Comparison of ENCODE assay signal across 8 cellular contexts in the genomic region with DNA sequence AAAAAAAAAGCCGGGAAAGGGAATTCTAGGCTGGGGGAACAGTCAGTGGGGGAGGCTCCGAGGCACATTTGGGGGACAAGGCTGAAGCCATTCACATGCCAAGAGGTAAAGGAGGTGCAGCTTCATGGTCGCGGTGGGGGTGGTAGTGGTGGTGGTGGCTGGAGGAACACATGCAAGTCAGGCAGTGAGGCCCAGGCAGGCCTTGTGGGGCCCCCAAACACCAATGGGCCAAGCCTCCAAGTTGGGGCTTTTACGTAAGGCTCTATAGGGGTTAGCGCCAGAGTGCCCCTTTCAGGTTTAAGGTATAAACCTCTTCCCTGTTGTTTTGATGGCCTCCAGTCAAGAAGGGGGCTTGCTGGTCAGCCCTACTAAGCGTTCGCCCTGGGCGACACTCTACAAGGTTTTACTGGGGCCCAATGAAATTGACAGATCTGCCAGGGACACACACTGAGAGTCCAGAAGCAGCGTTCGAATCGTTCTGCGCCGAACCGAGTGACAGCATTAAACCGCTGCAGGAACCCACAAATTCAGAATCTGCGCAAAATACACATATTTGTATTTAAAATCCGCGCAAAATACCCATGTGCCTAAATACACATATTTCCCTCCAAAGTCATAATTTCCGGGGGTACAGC. TPM values are rescaled to one million over a fixed set of nuclear protein-coding genes. Genes with fewer than 3 reads are reported as not detected.
DNase-seq lines count a peak whose midpoint lies in the region; ATAC-seq, FAIRE-seq and TF ChIP-seq lines count a peak whose summit lies in the region.

No MANE protein-coding gene starts in this region.

- peaks cover 22% of the 10 kb centered on the region for H3K79me2 ChIP-seq in PC-3 (ENCODE audit: low read length)
- H3K79me2 ChIP-seq in endothelial cell of umbilical vein (ENCODE audit: control insufficient read depth, insufficient read depth, low read length) = peaks cover 4% of the 10 kb centered on the region

- no peaks in the 10 kb centered on the region for H3K9me2 ChIP-seq in PC-3 (replicated peaks; ENCODE audit: low read length)

- intact Hi-C loops in CD4-positive, alpha-beta memory T cell (cut with micrococcal nuclease) = loop anchor here (1.0 to 10.0 kb wide), 8 partner anchors 8 to 265 kb away; partner anchors contain the start of genes CDC25B, CENPB and MAVS
- intact Hi-C loops in PC-3 (cut with micrococcal nuclease) = loop anchor here (1.0 to 2.0 kb wide), 5 partner anchors 8 to 35 kb away; partner anchors contain the start of genes CDC25B and MAVS
- intact Hi-C loops in endothelial cell of umbilical vein (cut with micrococcal nuclease) = loop anchor here (1.0 to 2.0 kb wide), 8 partner anchors 8 to 195 kb away; partner anchors contain the start of genes CDC25B, CENPB, MAVS and PANK2

- no peaks in the 10 kb centered on the region for H3F3A ChIP-seq in PC-3 (ENCODE audit: low read length, unreplicated experiment)

- POLR2A ChIA-PET in CD4-positive, alpha-beta memory T cell (lab: Charles Lee; ENCODE audit: partially characterized antibody) = interaction anchor here (1.1 to 6.1 kb wide), 12 partner anchors 26 to 266 kb away, joined by 4 to 180 read pairs (median 8); partner anchors contain the start of genes ADISSP, CENPB, MAVS and SPEF1
- POLR2A ChIA-PET in PC-3 (lab: Charles Lee; ENCODE audit: unreplicated experiment) = interaction anchor here (0.6 kb wide), 1 partner anchor 33 kb away, joined by 4 read pairs; the partner anchor contains the start of gene CENPB
- POLR2A ChIA-PET in endothelial cell of umbilical vein (lab: Charles Lee) = interaction anchor here (0.7 to 1.7 kb wide), 3 partner anchors 24 to 1013 kb away, joined by 4 to 7 read pairs (median 4); no protein-coding TSS in a partner anchor

- H2AFZ ChIP-seq in PC-3 (ENCODE audit: low read length) = peak overlapping the region; percentile 85
- peak overlapping the region; percentile 29 for H2AFZ ChIP-seq in endothelial cell of umbilical vein (ENCODE audit: low read depth, low read length)

- H3K4me1 ChIP-seq in CD4-positive, alpha-beta memory T cell (ENCODE audit: insufficient read depth, low read length) = peaks cover 59% of the 10 kb centered on the region
- peaks cover 27% of the 10 kb centered on the region for H3K4me1 ChIP-seq in PC-3 (ENCODE audit: insufficient read depth, low read length)
- H3K4me1 ChIP-seq in endothelial cell of umbilical vein (ENCODE audit: control insufficient read depth, extremely low read depth, insufficient read depth, low read length) = peaks cover 7% of the 10 kb centered on the region
- peaks cover 15 to 16% of the 10 kb centered on the region in 2 experiments for H3K4me1 ChIP-seq in neutrophil (ENCODE audit: control insufficient read depth in 1 of 2, insufficient read depth in 1 of 2, low read depth in 1 of 2, low read length in 1 of 2)

- no peaks in the 10 kb centered on the region for H3K27me3 ChIP-seq in CD4-positive, alpha-beta memory T cell (ENCODE audit: insufficient read depth, low read length)
- H3K27me3 ChIP-seq in PC-3 (ENCODE audit: low read length) (no peaks in the 10 kb centered on the region), endothelial cell of umbilical vein (ENCODE audit: control insufficient read depth in 2 of 2, insufficient read depth in 2 of 2, low read length in 2 of 2) (no peaks in the 10 kb centered on the region), neutrophil (no peaks in the 10 kb centered on the region)

- no peaks in the 10 kb centered on the region for H3K27me3 Mint-ChIP-seq in CD4-positive, alpha-beta memory T cell

- no peaks in the 10 kb centered on the region for H4K20me1 ChIP-seq in PC-3 (ENCODE audit: low read length)
- no peaks in the 10 kb centered on the region for H4K20me1 ChIP-seq in endothelial cell of umbilical vein (replicated peaks; ENCODE audit: control insufficient read depth, extremely low read depth, insufficient read depth, low read length)

- H3K9ac ChIP-seq in PC-3 (ENCODE audit: low read length) = peak overlapping the region; percentile 95
- H3K9ac ChIP-seq in endothelial cell of umbilical vein (replicated peaks; ENCODE audit: extremely low read depth, insufficient read depth, low read length) = peak overlapping the region; percentile 94

- no peak for DNase-seq in CD4-positive, alpha-beta memory T cell
- DNase-seq in PC-3 (no peak), endothelial cell of umbilical vein (ENCODE audit: low read depth, low spot score) (no peak), NCI-H510A (lab: John Stamatoyannopoulos, UW) (no peak), SIG-M5 treated with dmso at 0.1 percent for 504 hours (lab: John Stamatoyannopoulos, UW; ENCODE audit: unreplicated experiment) (no peak)

- H3K36me3 ChIP-seq in CD4-positive, alpha-beta memory T cell (ENCODE audit: insufficient read depth, low read length) = peaks cover 15% of the 10 kb centered on the region
- H3K36me3 ChIP-seq in PC-3 (ENCODE audit: low read depth, low read length) = peaks cover 20% of the 10 kb centered on the region; the same call in 1 of the 2 replicates
- H3K36me3 ChIP-seq in endothelial cell of umbilical vein (ENCODE audit: control insufficient read depth in 2 of 2, extremely low read depth in 1 of 2, insufficient read depth in 2 of 2, low read length in 2 of 2) = peaks cover 2 to 9% of the 10 kb centered on the region in 2 experiments
- peaks cover 21% of the 10 kb centered on the region for H3K36me3 ChIP-seq in neutrophil

- no peak for TF ChIP-seq POLR2A in endothelial cell of umbilical vein (IDR thresholded peaks at IDR 0.05; ENCODE audit: low read depth, low read length)

- dilution Hi-C loops in endothelial cell of umbilical vein (cut with MboI; ENCODE audit: extremely low pct_ligation_motif_present, low sequenced_read_pairs) = no loop called here

- no peaks in the 10 kb centered on the region for H3K9me3 ChIP-seq in CD4-positive, alpha-beta memory T cell (ENCODE audit: control insufficient read depth in 1 of 2, low read length in 2 of 2)
- H3K9me3 ChIP-seq in PC-3 (ENCODE audit: low read length) (no peaks in the 10 kb centered on the region), endothelial cell of umbilical vein (replicated peaks; ENCODE audit: control insufficient read depth, insufficient read depth, low read length) (no peaks in the 10 kb centered on the region), neutrophil (no peaks in the 10 kb centered on the region)

- peaks cover 31 to 73% (median 54%) of the 10 kb centered on the region in 4 donors for H3K4me1 Mint-ChIP-seq in CD4-positive, alpha-beta memory T cell

- peak overlapping the region; percentile 85 to 99 (median 89) for H3K27ac Mint-ChIP-seq in CD4-positive, alpha-beta memory T cell

- peak overlapping the region in 1 of 2 donors; percentile 78 for H3K4me3 ChIP-seq in CD4-positive, alpha-beta memory T cell (ENCODE audit: low read length in 2 of 2)
- peak overlapping the region; percentile 85 for H3K4me3 ChIP-seq in PC-3 (ENCODE audit: low read length)
- H3K4me3 ChIP-seq in endothelial cell of umbilical vein (replicated peaks in 1 of 3; ENCODE audit: insufficient read depth in 1 of 3, low read depth in 1 of 3, low read length in 3 of 3) = peak overlapping the region in 2 of 3 experiments; percentile 31 to 55
- H3K4me3 ChIP-seq in neutrophil (ENCODE audit: low read depth in 1 of 2, low read length in 1 of 2) = peak overlapping the region; percentile 96

- ATAC-seq in PC-3 (no peak), GM21723 (IDR thresholded peaks at IDR 0.05; ENCODE audit: unreplicated experiment) (no peak), HG03378 (IDR thresholded peaks at IDR 0.05; ENCODE audit: unreplicated experiment) (no peak)

- peaks cover 6 to 20% of the 10 kb centered on the region in 2 donors for H3K36me3 Mint-ChIP-seq in CD4-positive, alpha-beta memory T cell

- H3K9me3 Mint-ChIP-seq in CD4-positive, alpha-beta memory T cell = no peaks in the 10 kb centered on the region

- BruUV-seq in PC-3 (replicated peaks; lab: Mats Ljungman, UMichigan) (TSS peak; percentile 91), endothelial cell of umbilical vein (replicated peaks; lab: Mats Ljungman, UMichigan) (TSS peak; percentile 28)

- CTCF ChIA-PET in CD4-positive, alpha-beta memory T cell (lab: Charles Lee; ENCODE audit: partially characterized antibody) = interaction anchor here (1.0 to 3.4 kb wide), 10 partner anchors 10 to 264 kb away, joined by 3 to 33 read pairs (median 6); partner anchors contain the start of genes ADISSP and CDC25B
- CTCF ChIA-PET in PC-3 (lab: Charles Lee) = interaction anchor here (0.6 kb wide), 2 partner anchors 28 to 34 kb away, joined by 5 to 10 read pairs; no protein-coding TSS in a partner anchor
- CTCF ChIA-PET in endothelial cell of umbilical vein (lab: Charles Lee) = interaction anchor here (0.6 to 5.1 kb wide), 13 partner anchors 19 to 1000 kb away, joined by 3 to 214 read pairs (median 9); partner anchors contain the start of genes ADISSP, CDC25B, CENPB and SPEF1

- no peak for FAIRE-seq in endothelial cell of umbilical vein (lab: Jason Lieb, UNC)

- TF ChIP-seq CTCF in PC-3 (conservative IDR thresholded peaks at IDR 0.05; ENCODE audit: low read depth, low read length) (no peak), endothelial cell of umbilical vein (IDR thresholded peaks at IDR 0.05; ENCODE audit: extremely low read depth in 1 of 2, insufficient read depth in 1 of 2, low read depth in 1 of 2, low read length in 2 of 2) (no peak), neutrophil (IDR thresholded peaks at IDR 0.05) (no peak)

- no peaks in the 10 kb centered on the region for H3K9me1 ChIP-seq in endothelial cell of umbilical vein (replicated peaks; ENCODE audit: control insufficient read depth, extremely low read depth, insufficient read depth, low read length)

- peak overlapping the region; percentile 99 for H3K27ac ChIP-seq in CD4-positive, alpha-beta memory T cell (ENCODE audit: low read depth, low read length)
- peak overlapping the region; percentile 94 for H3K27ac ChIP-seq in PC-3 (ENCODE audit: low read length)
- peak overlapping the region; percentile 84 for H3K27ac ChIP-seq in endothelial cell of umbilical vein (ENCODE audit: insufficient read depth, low read depth, low read length)
- H3K27ac ChIP-seq in neutrophil = peak overlapping the region; percentile 97

- H3K4me3 Mint-ChIP-seq in CD4-positive, alpha-beta memory T cell = peak overlapping the region; percentile 70 to 93 (median 78)

- peak overlapping the region; percentile 92 for H3K4me2 ChIP-seq in PC-3 (ENCODE audit: low read length)
- peak overlapping the region; percentile 31 for H3K4me2 ChIP-seq in endothelial cell of umbilical vein (ENCODE audit: insufficient read depth, low read length)

RNA-seq across cellular contexts. Expression of gene AP5S1, which starts 0.8 kb away (rescaled TPM):
- total RNA-seq in CD4-positive, alpha-beta memory T cell = 10 to 100 TPM; 10.4 to 11.1 TPM
- polyA plus RNA-seq in CD4-positive, alpha-beta memory T cell = 10 to 100 TPM; 14.5 to 16.8 TPM
- 28.5 and 31.4 TPM in 2 replicates for total RNA-seq in PC-3 (2014; rRNA removed)
- 19.2 and 22.0 TPM in 2 replicates for total RNA-seq in endothelial cell of umbilical vein
- polyA plus RNA-seq in endothelial cell of umbilical vein = 15.7 and 20.1 TPM in 2 replicates
- 8.7 and 12.2 TPM in 2 replicates for polyA plus RNA-seq in endothelial cell of umbilical vein (2011; cell fraction: cytosol; rRNA removed)
- polyA plus RNA-seq in endothelial cell of umbilical vein (2011; cell fraction: nucleus; rRNA removed) = 9.3 and 10.6 TPM in 2 replicates
- polyA plus RNA-seq in endothelial cell of umbilical vein (2012) = 12.3 and 15.2 TPM in 2 replicates
- polyA minus RNA-seq in endothelial cell of umbilical vein = 16.6 and 23.7 TPM in 2 replicates
- 11.7 TPM for polyA minus RNA-seq in endothelial cell of umbilical vein (2011; cell fraction: cytosol; rRNA and poly(A)+ RNA removed)
- 10.9 and 13.1 TPM in 2 replicates for polyA minus RNA-seq in endothelial cell of umbilical vein (2011; cell fraction: nucleus; rRNA and poly(A)+ RNA removed)

RNA-seq across cellular contexts. Expression of gene CDC25B, which starts 23.4 kb away (rescaled TPM):
- total RNA-seq in CD4-positive, alpha-beta memory T cell = 100 to 1,000 TPM; 410 to 420 TPM
- polyA plus RNA-seq in CD4-positive, alpha-beta memory T cell = 10 to 100 TPM; 25.9 to 55.9 TPM
- total RNA-seq in PC-3 (2014; rRNA removed) = 89.7 and 106 TPM in 2 replicates
- 62.2 and 76.5 TPM in 2 replicates for total RNA-seq in endothelial cell of umbilical vein
- polyA plus RNA-seq in endothelial cell of umbilical vein = 45.3 and 46.7 TPM in 2 replicates
- polyA plus RNA-seq in endothelial cell of umbilical vein (2011; cell fraction: cytosol; rRNA removed) = 47.7 and 49.7 TPM in 2 replicates
- polyA plus RNA-seq in endothelial cell of umbilical vein (2011; cell fraction: nucleus; rRNA removed) = 123 and 124 TPM in 2 replicates
- 40.0 and 48.6 TPM in 2 replicates for polyA plus RNA-seq in endothelial cell of umbilical vein (2012)
- polyA minus RNA-seq in endothelial cell of umbilical vein = 26.3 and 28.3 TPM in 2 replicates
- polyA minus RNA-seq in endothelial cell of umbilical vein (2011; cell fraction: cytosol; rRNA and poly(A)+ RNA removed) = 47.7 TPM
- polyA minus RNA-seq in endothelial cell of umbilical vein (2011; cell fraction: nucleus; rRNA and poly(A)+ RNA removed) = 22.3 and 26.4 TPM in 2 replicates

RNA-seq across cellular contexts. Expression of gene MAVS, which starts 27.1 kb away (rescaled TPM):
- 10 to 100 TPM; 45.2 to 49.3 TPM for total RNA-seq in CD4-positive, alpha-beta memory T cell
- polyA plus RNA-seq in CD4-positive, alpha-beta memory T cell = 1 to 10 TPM; 1.2 to 8.5 TPM
- 38.7 and 44.8 TPM in 2 replicates for total RNA-seq in PC-3 (2014; rRNA removed)
- total RNA-seq in endothelial cell of umbilical vein = 35.1 and 40.7 TPM in 2 replicates
- 17.9 and 18.8 TPM in 2 replicates for polyA plus RNA-seq in endothelial cell of umbilical vein
- polyA plus RNA-seq in endothelial cell of umbilical vein (2011; cell fraction: cytosol; rRNA removed) = 14.6 and 16.0 TPM in 2 replicates
- polyA plus RNA-seq in endothelial cell of umbilical vein (2011; cell fraction: nucleus; rRNA removed) = 36.9 and 37.8 TPM in 2 replicates
- 20.3 and 21.7 TPM in 2 replicates for polyA plus RNA-seq in endothelial cell of umbilical vein (2012)
- polyA minus RNA-seq in endothelial cell of umbilical vein = 39.7 and 42.7 TPM in 2 replicates
- polyA minus RNA-seq in endothelial cell of umbilical vein (2011; cell fraction: cytosol; rRNA and poly(A)+ RNA removed) = 10.1 TPM
- 16.5 and 19.3 TPM in 2 replicates for polyA minus RNA-seq in endothelial cell of umbilical vein (2011; cell fraction: nucleus; rRNA and poly(A)+ RNA removed)

RNA-seq across cellular contexts. Expression of gene CENPB, which starts 33.0 kb away (rescaled TPM):
- 10 to 100 TPM; 52.2 to 56.7 TPM for total RNA-seq in CD4-positive, alpha-beta memory T cell
- polyA plus RNA-seq in CD4-positive, alpha-beta memory T cell = 1 to 10 TPM in 1 of 2 donors, under 1 TPM in 1; 0.56 to 1.9 TPM
- total RNA-seq in PC-3 (2014; rRNA removed) (213 and 276 TPM in 2 replicates), endothelial cell of umbilical vein (82.2 and 90.3 TPM in 2 replicates)
- 30.4 and 35.7 TPM in 2 replicates for polyA plus RNA-seq in endothelial cell of umbilical vein
- 31.2 and 35.9 TPM in 2 replicates for polyA plus RNA-seq in endothelial cell of umbilical vein (2011; cell fraction: cytosol; rRNA removed)
- polyA plus RNA-seq in endothelial cell of umbilical vein (2011; cell fraction: nucleus; rRNA removed) = 20.1 and 24.4 TPM in 2 replicates
- 57.3 and 58.0 TPM in 2 replicates for polyA plus RNA-seq in endothelial cell of umbilical vein (2012)
- 36.7 and 45.2 TPM in 2 replicates for polyA minus RNA-seq in endothelial cell of umbilical vein
- 53.1 TPM for polyA minus RNA-seq in endothelial cell of umbilical vein (2011; cell fraction: cytosol; rRNA and poly(A)+ RNA removed)
- polyA minus RNA-seq in endothelial cell of umbilical vein (2011; cell fraction: nucleus; rRNA and poly(A)+ RNA removed) = 10.9 and 19.3 TPM in 2 replicates

RNA-seq across cellular contexts. Expression of gene SPEF1, which starts 38.3 kb away (rescaled TPM):
- total RNA-seq in CD4-positive, alpha-beta memory T cell = not detected
- polyA plus RNA-seq in CD4-positive, alpha-beta memory T cell = under 1 TPM in 1 of 2 donors, not detected in 1; 0.15 TPM
- 2.0 and 2.6 TPM in 2 replicates for total RNA-seq in PC-3 (2014; rRNA removed)
- total RNA-seq in endothelial cell of umbilical vein = 0.32 and 0.44 TPM in 2 replicates
- 0.07 and 0.10 TPM in 2 replicates for polyA plus RNA-seq in endothelial cell of umbilical vein
- not detected in 2 replicates for polyA plus RNA-seq in endothelial cell of umbilical vein (2011; cell fraction: cytosol; rRNA removed)
- 0.38 and 0.43 TPM in 2 replicates for polyA plus RNA-seq in endothelial cell of umbilical vein (2011; cell fraction: nucleus; rRNA removed)
- not detected in 2 replicates for polyA plus RNA-seq in endothelial cell of umbilical vein (2012)
- 0.15 TPM in 1 of 2 replicates, not detected in the other for polyA minus RNA-seq in endothelial cell of umbilical vein
- polyA minus RNA-seq in endothelial cell of umbilical vein (2011; cell fraction: cytosol; rRNA and poly(A)+ RNA removed) = not detected
- not detected in 2 replicates for polyA minus RNA-seq in endothelial cell of umbilical vein (2011; cell fraction: nucleus; rRNA and poly(A)+ RNA removed)
